ENCODE assay signal across 8 cellular contexts in the genomic region with DNA sequence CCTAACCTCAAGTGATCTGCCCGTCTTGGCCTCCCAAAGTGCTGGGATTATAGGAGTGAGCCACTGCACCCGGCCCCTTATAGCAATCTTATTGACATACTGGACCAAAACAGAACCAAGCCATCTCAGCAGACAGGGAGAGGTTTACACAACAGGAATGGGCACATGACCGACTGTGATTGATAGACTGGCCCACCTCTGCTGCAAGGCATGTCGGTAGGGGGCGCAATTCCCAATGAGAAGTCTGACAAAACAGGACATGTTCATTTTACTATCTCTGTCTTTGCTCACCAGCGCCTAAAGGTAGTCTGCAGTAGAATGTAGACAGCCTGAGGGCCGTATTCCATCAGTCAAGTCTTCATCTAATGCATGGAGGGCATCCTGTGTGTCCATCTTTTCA. TPM values are rescaled to one million over a fixed set of nuclear protein-coding genes. Genes with fewer than 3 reads are reported as not detected.
DNase-seq lines count a peak whose midpoint lies in the region; ATAC-seq and TF ChIP-seq lines count a peak whose summit lies in the region.

No MANE protein-coding gene starts in this region.

- H3K4me1 Mint-ChIP-seq in CD4-positive, CD25-positive, alpha-beta regulatory T cell = peaks cover 0 to 2% (median 0%) of the 10 kb centered on the region in 4 donors
- no peaks in the 10 kb centered on the region for H3K4me1 Mint-ChIP-seq in activated naive CD8-positive, alpha-beta T cell treated with anti-CD3 and anti-CD28 coated beads for 36 hours
- peaks cover 10% of the 10 kb centered on the region for H3K4me1 Mint-ChIP-seq in nephron

- peaks cover 6% of the 10 kb centered on the region for H3K27me3 ChIP-seq in CD4-positive, CD25-positive, alpha-beta regulatory T cell (ENCODE audit: control insufficient read depth, insufficient read depth, low read length)

- H3K4me3 ChIP-seq in CD4-positive, CD25-positive, alpha-beta regulatory T cell (ENCODE audit: low read depth, low read length) = no peak overlapping the region

- no peak overlapping the region for H3K27ac Mint-ChIP-seq in CD4-positive, CD25-positive, alpha-beta regulatory T cell
- H3K27ac Mint-ChIP-seq in activated naive CD8-positive, alpha-beta T cell treated with anti-CD3 and anti-CD28 coated beads for 36 hours = no peak overlapping the region
- peak overlapping the region in 1 of 3 experiments; percentile 7 for H3K27ac Mint-ChIP-seq in nephron

- H3K9me3 ChIP-seq in CD4-positive, CD25-positive, alpha-beta regulatory T cell (ENCODE audit: control insufficient read depth in 2 of 2, low read length in 2 of 2) = no peaks in the 10 kb centered on the region

- H3K27ac ChIP-seq in CD4-positive, CD25-positive, alpha-beta regulatory T cell (ENCODE audit: insufficient read depth, low read length, poor library complexity, severe bottlenecking) = no peak overlapping the region

- H3K36me3 Mint-ChIP-seq in CD4-positive, CD25-positive, alpha-beta regulatory T cell = no peaks in the 10 kb centered on the region
- no peaks in the 10 kb centered on the region for H3K36me3 Mint-ChIP-seq in activated naive CD8-positive, alpha-beta T cell treated with anti-CD3 and anti-CD28 coated beads for 36 hours
- peaks cover 5% of the 10 kb centered on the region for H3K36me3 Mint-ChIP-seq in nephron (ENCODE audit: low read depth)

- H3K4me3 Mint-ChIP-seq in CD4-positive, CD25-positive, alpha-beta regulatory T cell = no peak overlapping the region
- no peak overlapping the region for H3K4me3 Mint-ChIP-seq in activated naive CD8-positive, alpha-beta T cell treated with anti-CD3 and anti-CD28 coated beads for 36 hours
- H3K4me3 Mint-ChIP-seq in nephron = peak overlapping the region; percentile 53 to 64 (median 61)

- peak in 2 of 3 donors; percentile 3 to 34 for DNase-seq in CD4-positive, CD25-positive, alpha-beta regulatory T cell
- peak; percentile 29 to 53 for DNase-seq in NOMO-1 (lab: John Stamatoyannopoulos, UW; ENCODE audit: unreplicated experiment in 2 of 2)
- peak; percentile 34 for DNase-seq in activated naive CD8-positive, alpha-beta T cell treated with anti-CD3 and anti-CD28 coated beads for 36 hours
- no peak for DNase-seq in ecto neural progenitor cell (ENCODE audit: low spot score)
- no peak for DNase-seq in C1 segment of cervical spinal cord (lab: John Stamatoyannopoulos, UW)

- no peaks in the 10 kb centered on the region for H3K4me1 ChIP-seq in CD4-positive, CD25-positive, alpha-beta regulatory T cell (ENCODE audit: control insufficient read depth, insufficient read depth, low read length, poor library complexity, severe bottlenecking)

- TF ChIP-seq CTCF in nephron (IDR thresholded peaks at IDR 0.05; ENCODE audit: unreplicated experiment in 3 of 3) = peak in 2 of 3 experiments; percentile 30 to 32

- peaks cover 68% of the 10 kb centered on the region for H3K27me3 Mint-ChIP-seq in CD4-positive, CD25-positive, alpha-beta regulatory T cell
- H3K27me3 Mint-ChIP-seq in activated naive CD8-positive, alpha-beta T cell treated with anti-CD3 and anti-CD28 coated beads for 36 hours = peaks cover 60% of the 10 kb centered on the region
- peaks cover 38% of the 10 kb centered on the region for H3K27me3 Mint-ChIP-seq in nephron (ENCODE audit: low read depth)

- H3K9me3 Mint-ChIP-seq in CD4-positive, CD25-positive, alpha-beta regulatory T cell = peaks cover 0 to 3% (median 0%) of the 10 kb centered on the region in 7 donors
- peaks cover 3% of the 10 kb centered on the region for H3K9me3 Mint-ChIP-seq in activated naive CD8-positive, alpha-beta T cell treated with anti-CD3 and anti-CD28 coated beads for 36 hours
- H3K9me3 Mint-ChIP-seq in nephron = peaks cover 8% of the 10 kb centered on the region

- ATAC-seq in CD4-positive, CD25-positive, alpha-beta regulatory T cell (ENCODE audit: low read depth in 2 of 2) = no peak
- ATAC-seq in GM21360 (IDR thresholded peaks at IDR 0.05; ENCODE audit: unreplicated experiment) = peak; percentile 30
- ATAC-seq in GM21825 (IDR thresholded peaks at IDR 0.05; ENCODE audit: unreplicated experiment) = no peak

- no peaks in the 10 kb centered on the region for H3K36me3 ChIP-seq in CD4-positive, CD25-positive, alpha-beta regulatory T cell (ENCODE audit: control insufficient read depth, insufficient read depth, low read length)

RNA-seq across cellular contexts. Expression of gene LYPD6B, which starts 2.0 kb away (rescaled TPM):
- not detected for total RNA-seq in CD4-positive, CD25-positive, alpha-beta regulatory T cell
- not detected for polyA plus RNA-seq in CD4-positive, CD25-positive, alpha-beta regulatory T cell
- not detected for total RNA-seq in activated naive CD8-positive, alpha-beta T cell treated with anti-CD3 and anti-CD28 coated beads for 36 hours

Comparison
In these comparisons a context has a peak if more than half of its experiments do, and no peak if none do; other contexts are left out.
1. DNase-seq: peak in CD4-positive, CD25-positive, alpha-beta regulatory T cell (2 of 3), NOMO-1 (2 of 2) and activated naive CD8-positive, alpha-beta T cell treated with anti-CD3 and anti-CD28 coated beads for 36 hours (single experiment); none in ecto neural progenitor cell (single experiment) and C1 segment of cervical spinal cord (0 of 14).
2. H3K4me3 Mint-ChIP-seq: peak in nephron (3 of 3); none in CD4-positive, CD25-positive, alpha-beta regulatory T cell (0 of 4) and activated naive CD8-positive, alpha-beta T cell treated with anti-CD3 and anti-CD28 coated beads for 36 hours (single experiment).